16 cellular contexts compared by ENCODE assay signal in the genomic region with DNA sequence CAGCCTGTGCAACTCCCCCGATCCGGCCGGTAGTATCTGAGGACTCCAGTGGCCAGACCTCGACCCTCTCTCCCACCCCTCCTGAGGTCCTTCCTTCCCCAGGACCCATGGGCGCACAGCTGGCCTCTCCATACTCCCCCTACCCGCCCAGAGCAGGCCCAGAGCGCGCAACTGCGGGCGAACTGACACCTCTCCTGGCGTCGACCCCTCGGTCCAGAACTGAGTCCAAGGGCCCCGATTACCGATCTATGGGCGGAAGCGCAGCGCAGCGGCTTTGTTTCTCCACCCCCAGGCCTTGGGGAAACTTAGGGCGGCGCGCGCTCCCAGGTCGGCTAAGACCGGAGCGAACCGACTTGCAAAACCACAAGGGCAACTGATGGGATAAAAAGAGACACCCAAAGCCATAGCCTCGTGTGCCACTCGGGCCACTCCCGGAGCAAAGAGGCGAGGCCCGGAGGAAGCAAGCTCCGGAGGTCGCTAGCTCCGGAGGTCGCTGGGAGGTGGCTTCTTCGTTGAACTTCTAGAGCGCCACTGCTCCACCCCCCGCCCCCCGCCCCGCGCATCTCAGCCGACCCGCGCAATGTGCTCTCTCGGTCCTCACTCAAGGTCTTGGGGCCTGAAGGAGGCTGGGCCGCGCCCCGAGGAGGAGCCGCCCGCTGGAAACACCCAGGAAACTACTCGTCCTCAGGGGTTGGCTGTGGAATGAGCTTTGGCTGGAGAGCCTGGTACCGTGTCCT. TPM values are rescaled to one million over a fixed set of nuclear protein-coding genes. Genes with fewer than 3 reads are reported as not detected.
DNase-seq lines count a peak whose midpoint lies in the region; ATAC-seq, FAIRE-seq and TF ChIP-seq lines count a peak whose summit lies in the region.
"Had no signal": no experiment of that assay in that cellular context is flagged by ENCODE, and none has a peak within 500 bp of the region (broad histone marks: within the 10 kb centered on the region; RNA-seq: fewer than 3 reads in every experiment).

No MANE protein-coding gene starts in this region.

- H3K36me3 ChIP-seq in ACC112 (ENCODE audit: insufficient read depth, low read length) (no peaks in the 10 kb centered on the region), HUES48 (ENCODE audit: control insufficient read depth, insufficient read depth, low read length) (no peaks in the 10 kb centered on the region), H1 (ENCODE audit: control insufficient read depth in 2 of 4, insufficient read depth in 4 of 4, low read length in 3 of 4) (no peaks in the 10 kb centered on the region; a peak in 1 of 8 replicates)
- H3K36me3 ChIP-seq: MG63, ovary, SJSA1, tibial artery had no signal

- no peak overlapping the region for H4K91ac ChIP-seq in H1 (replicated peaks; ENCODE audit: insufficient read length, low read length)

- no peak overlapping the region for H4K5ac ChIP-seq in H1 (ENCODE audit: insufficient read length, low read depth, low read length)

- peak overlapping the region; percentile 71 for H3K4me3 Mint-ChIP-seq in nephron progenitor cell

- H3K27ac ChIP-seq in ACC112 (ENCODE audit: low read depth, low read length) (no peak overlapping the region), HUES48 (ENCODE audit: low read depth, low read length) (no peak overlapping the region), H1 (ENCODE audit: low read depth, low read length) (no peak overlapping the region)
- H3K27ac ChIP-seq: ovary, SJSA1, tibial artery had no signal

- no peaks in the 10 kb centered on the region for H3K79me2 ChIP-seq in ACC112 (ENCODE audit: control insufficient read depth, insufficient read depth, low read length, unreplicated experiment)
- no peaks in the 10 kb centered on the region for H3K79me2 ChIP-seq in H1 (ENCODE audit: control insufficient read depth in 1 of 2, insufficient read depth in 2 of 2, low read length in 2 of 2)

- H3K36me3 Mint-ChIP-seq in nephron progenitor cell (ENCODE audit: low read depth): no peaks in the 10 kb centered on the region

- peaks cover 43% of the 10 kb centered on the region for H3K4me1 Mint-ChIP-seq in nephron progenitor cell

- no peak for TF ChIP-seq CTCF in H1 (IDR thresholded peaks at IDR 0.05; ENCODE audit: control extremely low read depth in 1 of 3, insufficient read depth in 1 of 3, low read depth in 1 of 3, low read length in 3 of 3)
- no peak for TF ChIP-seq CTCF in nephron progenitor cell (IDR thresholded peaks at IDR 0.05)

- TF ChIP-seq POLR2A in H1 (IDR thresholded peaks at IDR 0.05; ENCODE audit: control extremely low read depth in 1 of 2, low read depth in 2 of 2, low read length in 2 of 2): no peak

- ATAC-seq in HG03159 (IDR thresholded peaks at IDR 0.05; ENCODE audit: unreplicated experiment) (no peak), HG02798 (IDR thresholded peaks at IDR 0.05; ENCODE audit: poor library complexity, unreplicated experiment) (no peak), HG03139 (IDR thresholded peaks at IDR 0.05; ENCODE audit: unreplicated experiment) (no peak)

- 0 out of 2 replicates have a peak overlapping the region, but pooled peaks have one; percentile 39 for H2BK12ac ChIP-seq in H1 (ENCODE audit: low read depth, low read length)

- peaks cover 100% of the 10 kb centered on the region for H3K27me3 Mint-ChIP-seq in nephron progenitor cell (ENCODE audit: low read depth, poor library complexity)

- peak overlapping the region; percentile 57 for H3K4me3 ChIP-seq in ACC112 (ENCODE audit: low read depth, low read length)
- H3K4me3 ChIP-seq in HUES48 (ENCODE audit: low read depth, low read length): peak overlapping the region; percentile 58
- peak overlapping the region; percentile 28 to 60 (median 34); a peak in 7 of 8 replicates for H3K4me3 ChIP-seq in H1 (ENCODE audit: extremely low read depth in 1 of 4, insufficient read depth in 2 of 4, low read depth in 3 of 4, low read length in 4 of 4)
- H3K4me3 ChIP-seq: MG63, ovary, SJSA1, tibial artery had no signal

- TF ChIP-seq EP300 in H1 (IDR thresholded peaks at IDR 0.05; ENCODE audit: borderline replicate concordance in 1 of 2, low read depth in 2 of 2, low read length in 2 of 2): no peak

- H3K23me2 ChIP-seq in H1 (ENCODE audit: low read depth, low read length): peaks cover 5% of the 10 kb centered on the region; the same call in 1 of the 2 replicates

- H3K4ac ChIP-seq in H1 (replicated peaks; ENCODE audit: insufficient read length, low read depth, low read length): no peak overlapping the region

- TF ChIP-seq RAD21 in H1 (IDR thresholded peaks at IDR 0.05 in 1 of 2, conservative IDR thresholded peaks at IDR 0.05 in 1 of 2; ENCODE audit: low read depth in 2 of 2, low read length in 2 of 2): 0 out of 4 replicates have a peak, but pooled peaks of 1 of the 2 experiments have one; percentile 1

- H3K27ac Mint-ChIP-seq in nephron progenitor cell: no peak overlapping the region

- 0 out of 2 replicates have a peak overlapping the region, but pooled peaks have one; percentile 27 for H3K18ac ChIP-seq in H1 (ENCODE audit: extremely low read depth, low read length)

- H3K56ac ChIP-seq in H1 (replicated peaks; ENCODE audit: insufficient read length, low read depth, low read length): no peak overlapping the region

- H3K23ac ChIP-seq in H1 (ENCODE audit: insufficient read length): no peak overlapping the region

- POLR2A ChIA-PET in H1 (lab: Charles Lee; ENCODE audit: partially characterized antibody): interaction anchor here (0.9 to 5.6 kb wide), 5 partner anchors 12 to 76 kb away, joined by 3 to 47 read pairs (median 4); no protein-coding TSS in a partner anchor

- no peak overlapping the region for H2BK5ac ChIP-seq in H1 (ENCODE audit: low read depth, low read length)

- H3K27me3 ChIP-seq in ACC112 (ENCODE audit: insufficient read depth, low read length) (peaks cover 95% of the 10 kb centered on the region), HUES48 (ENCODE audit: control insufficient read depth, insufficient read depth, low read length) (peaks cover 100% of the 10 kb centered on the region), H1 (replicated peaks in 1 of 4; ENCODE audit: control insufficient read depth in 3 of 4, extremely low read depth in 1 of 4, insufficient read depth in 3 of 4, low read length in 3 of 4) (peaks cover 99 to 100% (median 100%) of the 10 kb centered on the region in 4 experiments)
- H3K27me3 ChIP-seq: ovary, SJSA1 had no signal

- no peak overlapping the region for H2BK15ac ChIP-seq in H1 (ENCODE audit: low read length)

- peaks cover 22% of the 10 kb centered on the region in 2 experiments for H4K20me1 ChIP-seq in H1 (replicated peaks in 1 of 2; ENCODE audit: control insufficient read depth in 1 of 2, insufficient read depth in 2 of 2, low read length in 2 of 2)

- H3K4me2 ChIP-seq in H1 (ENCODE audit: insufficient read depth in 1 of 2, low read depth in 2 of 2, low read length in 2 of 2): peak overlapping the region; percentile 72 to 76

- H3K9me3 ChIP-seq in HUES48 (ENCODE audit: control insufficient read depth, insufficient read depth, low read length): no peaks in the 10 kb centered on the region
- H3K9me3 ChIP-seq in H1 (ENCODE audit: insufficient read depth in 2 of 2, low read depth in 1 of 2, low read length in 1 of 2): no peaks in the 10 kb centered on the region
- H3K9me3 ChIP-seq: MG63, ovary, SJSA1, tibial artery had no signal

- H2BK120ac ChIP-seq in H1 (replicated peaks; ENCODE audit: low read depth, low read length): no peak overlapping the region

- 2% methylated on average over 33 of the region's 53 CpGs; no CpG with 5 or more reads in 1 of the 2 experiments for WGBS in H1 (ENCODE audit: extremely low coverage in 1 of 2, insufficient coverage in 1 of 2, insufficient read length in 1 of 2, insufficient replicate concordance in 2 of 2, low coverage in 1 of 2, low lambda C conversion rate in 2 of 2, missing lambda C conversion rate in 1 of 2), 2 experiments

- H3K79me1 ChIP-seq in H1 (ENCODE audit: low read depth, low read length): no peaks in the 10 kb centered on the region

- H4K8ac ChIP-seq in H1 (ENCODE audit: extremely low read depth, insufficient read depth, low read length): peak overlapping the region; percentile 36; the same call in 1 of the 2 replicates

- H2BK20ac ChIP-seq in H1 (ENCODE audit: low read length): peak overlapping the region; percentile 61; the same call in 1 of the 2 replicates

- CTCF ChIA-PET in H1 (lab: Charles Lee; ENCODE audit: partially characterized antibody): interaction anchor here (0.5 to 8.6 kb wide), 13 partner anchors 11 to 215 kb away, joined by 3 to 41 read pairs (median 5); no protein-coding TSS in a partner anchor

- H2AFZ ChIP-seq in ACC112 (ENCODE audit: low read length, unreplicated experiment) (peak overlapping the region; percentile 10), H1 (ENCODE audit: low read length) (no peak overlapping the region)

- H3K9ac ChIP-seq in HUES48 (ENCODE audit: low read depth, low read length): no peak overlapping the region
- no peak overlapping the region for H3K9ac ChIP-seq in H1 (replicated peaks in 1 of 4; ENCODE audit: extremely low read depth in 1 of 4, low read depth in 3 of 4, low read length in 3 of 4)

- H3K4me1 ChIP-seq in ACC112 (ENCODE audit: control insufficient read depth, insufficient read depth, low read length, unreplicated experiment): peaks cover 16% of the 10 kb centered on the region
- H3K4me1 ChIP-seq in HUES48 (ENCODE audit: control insufficient read depth, insufficient read depth, low read length): 0 out of 2 replicates have a peak, but pooled peaks cover 10% of the 10 kb centered on the region
- H3K4me1 ChIP-seq in H1 (replicated peaks in 1 of 4; ENCODE audit: control insufficient read depth in 3 of 4, insufficient read depth in 4 of 4, low read length in 3 of 4): peaks cover 0 to 30% (median 19%) of the 10 kb centered on the region in 4 experiments; a peak in 6 of 7 replicates

- H3K14ac ChIP-seq in H1 (ENCODE audit: insufficient read length): no peak overlapping the region

- no peak overlapping the region for H2AK5ac ChIP-seq in H1 (ENCODE audit: low read depth, low read length)

- no peak for FAIRE-seq in H1 (lab: Jason Lieb, UNC)

- no peaks in the 10 kb centered on the region for H3K9me3 Mint-ChIP-seq in nephron progenitor cell

- DNase-seq in H1 (ENCODE audit: low read depth in 1 of 2, low spot score in 2 of 2): peak in 1 of 2 experiments; percentile 76
- peak; percentile 44 for DNase-seq in nephron progenitor cell
- DNase-seq in NCI-H2107 (lab: John Stamatoyannopoulos, UW): no peak
- DNase-seq: activated CD8-positive, alpha-beta memory T cell treated with anti-CD3 and anti-CD28 coated beads for 24 hours; activated naive CD4-positive, alpha-beta T cell treated with Interleukin-2 at 50 U/mL for 16 hours; caudate nucleus; DMS 273 treated with DMSO at 0.1 percent for 48 hours; MG63; tibial artery had no signal

RNA-seq across cellular contexts. Expression of a gene that starts 9.8 kb away (rescaled TPM):
- not detected in 2 replicates for total RNA-seq in H1 (2021; fragmentation: NEBNext Ultra II Directional; extraction: Animal tissue kit (Norgen Biotek cat#: 25700))
- not detected in 2 replicates for polyA plus RNA-seq in H1 (2011; rRNA removed)
- polyA plus RNA-seq in H1 (2011; cell fraction: cytosol; rRNA removed): not detected
- polyA plus RNA-seq in H1 (2011; cell fraction: nucleus; rRNA removed): not detected
- polyA plus RNA-seq in H1 (2012, experiment 1 of 2): 0.05 to 0.06 TPM in 2 of 4 replicates, not detected in the others
- not detected for polyA plus RNA-seq in H1 (2012, experiment 2 of 2)
- polyA plus RNA-seq in H1 (2013, experiment 1 of 2): not detected
- not detected for polyA plus RNA-seq in H1 (2013, experiment 2 of 2)
- not detected in 2 replicates for polyA minus RNA-seq in H1 (2011; rRNA and poly(A)+ RNA removed)
- polyA minus RNA-seq in H1 (2011; cell fraction: cytosol; rRNA and poly(A)+ RNA removed): not detected
- not detected for polyA minus RNA-seq in H1 (2011; cell fraction: nucleus; rRNA and poly(A)+ RNA removed)
